ENCODE assay signal across 14 cellular contexts in the genomic region with DNA sequence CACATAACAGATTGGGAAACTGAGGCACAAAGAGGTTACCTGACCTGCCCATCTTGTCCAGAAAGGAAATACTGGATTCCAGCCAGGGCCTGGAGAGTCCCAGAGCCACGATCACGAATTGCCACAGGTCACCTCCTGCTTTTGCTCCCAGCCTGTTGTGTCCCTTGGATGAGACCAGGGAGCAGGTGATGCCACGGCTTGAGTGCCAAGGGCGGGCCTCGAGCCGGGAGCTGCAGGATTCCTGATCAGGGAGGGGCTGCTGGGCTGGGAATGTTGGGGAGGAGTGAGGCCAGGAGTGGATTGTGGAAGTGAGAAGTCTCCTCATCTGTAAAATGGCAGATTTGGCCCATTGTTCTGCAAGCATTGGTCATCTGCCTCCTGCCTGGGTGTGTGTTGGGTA. TPM values are rescaled to one million over a fixed set of nuclear protein-coding genes. Genes with fewer than 3 reads are reported as not detected.
A peak's percentile ranks its signal among the peaks of the same experiment; 100 is the strongest.
DNase-seq lines count a peak whose midpoint lies in the region; ATAC-seq, FAIRE-seq and TF ChIP-seq lines count a peak whose summit lies in the region.
"Had no signal": no experiment of that assay in that cellular context is flagged by ENCODE, and none has a peak within 500 bp of the region (broad histone marks: within the 10 kb centered on the region; RNA-seq: fewer than 3 reads in every experiment).

No MANE protein-coding gene starts in this region.

- H3K36me3 ChIP-seq in SK-N-SH (replicated peaks in 1 of 2; ENCODE audit: control insufficient read depth in 1 of 2, insufficient read depth in 2 of 2, low read length in 1 of 2) = no peaks in the 10 kb centered on the region

- H3K36me3 Mint-ChIP-seq in central memory CD8-positive, alpha-beta T cell (ENCODE audit: insufficient read depth) = peaks cover 26% of the 10 kb centered on the region

- H3K4me1 Mint-ChIP-seq in central memory CD8-positive, alpha-beta T cell = peaks cover 66% of the 10 kb centered on the region

- no peak for FAIRE-seq in urothelium cell line (lab: Jason Lieb, UNC)
- FAIRE-seq: endothelial cell of umbilical vein, GM12892 had no signal

- TF ChIP-seq RAD21 in SK-N-SH (IDR thresholded peaks at IDR 0.05; ENCODE audit: low read length) = no peak

- no peaks in the 10 kb centered on the region for H3K9me3 ChIP-seq in SK-N-SH

- no peak overlapping the region for H3K9ac ChIP-seq in SK-N-SH

- CTCF ChIA-PET in SK-N-SH (lab: Yijun Ruan, JAX) = interaction anchor here (0.6 kb wide), 1 partner anchor 19 kb away, joined by 3 read pairs; no protein-coding TSS in a partner anchor

- no peak overlapping the region for H3K4me2 ChIP-seq in SK-N-SH

- H3K79me2 ChIP-seq in SK-N-SH (ENCODE audit: insufficient read depth) = peaks cover 97% of the 10 kb centered on the region

- TF ChIP-seq EP300 in SK-N-SH (IDR thresholded peaks at IDR 0.05; ENCODE audit: borderline replicate concordance in 1 of 2, low read depth in 1 of 2, low read length in 1 of 2) = no peak

- peaks cover 6% of the 10 kb centered on the region for H3F3A ChIP-seq in SK-N-SH (replicated peaks; ENCODE audit: insufficient read depth)

- peaks cover 9 to 38% of the 10 kb centered on the region in 2 experiments; a peak in 3 of 4 replicates for H3K4me1 ChIP-seq in SK-N-SH (ENCODE audit: control insufficient read depth in 1 of 2, insufficient read depth in 2 of 2, low read depth in 1 of 2, low read length in 1 of 2)

- TF ChIP-seq CTCF in SK-N-SH (IDR thresholded peaks at IDR 0.05) = no peak

- H3K27ac Mint-ChIP-seq in central memory CD8-positive, alpha-beta T cell (ENCODE audit: low read depth) = peak overlapping the region; percentile 85

- no peaks in the 10 kb centered on the region for H3K27me3 ChIP-seq in SK-N-SH (ENCODE audit: insufficient read depth)

- no peaks in the 10 kb centered on the region for H3K9me2 ChIP-seq in SK-N-SH

- H3K9me3 Mint-ChIP-seq in central memory CD8-positive, alpha-beta T cell = no peaks in the 10 kb centered on the region

- peaks cover 98% of the 10 kb centered on the region for H4K20me1 ChIP-seq in SK-N-SH (ENCODE audit: insufficient read depth)

- 87% methylated on average over 6 of the region's 6 CpGs for WGBS in SK-N-SH (ENCODE audit: low lambda C conversion rate)

- ATAC-seq in left ventricle myocardium superior (no peak), left cardiac atrium (no peak), GM18907 (IDR thresholded peaks at IDR 0.05; ENCODE audit: unreplicated experiment) (no peak)
- no peak for ATAC-seq in central memory CD8-positive, alpha-beta T cell (replicated peaks; ENCODE audit: extremely low read depth, poor library complexity, severe bottlenecking)

- DNase-seq in left ventricle myocardium superior (peak; percentile 53), left cardiac atrium (no peak), mucosa of gallbladder (ENCODE audit: low spot score) (peak; percentile 76), urothelium cell line (ENCODE audit: low spot score) (peak; percentile 22), SK-N-SH (no peak), middle frontal gyrus (ENCODE audit: extremely low spot score, low spot score) (no peak)
- no peak for DNase-seq in central memory CD8-positive, alpha-beta T cell (ENCODE audit: low spot score in 2 of 2)
- DNase-seq: COR-L47; islet precursor cell; NK-92 treated with Interleukin-12 subunit alpha and Interleukin-12 subunit beta, amount 100 ng/mL, for 24 hours; T1000 had no signal

- H2AFZ ChIP-seq in SK-N-SH (ENCODE audit: low read depth) = no peak overlapping the region

- no peak overlapping the region for H3K27ac ChIP-seq in SK-N-SH (ENCODE audit: low read depth in 2 of 2, low read length in 1 of 2)

- H3K4me3 ChIP-seq in SK-N-SH (ENCODE audit: low read depth in 2 of 2, low read length in 1 of 2) = no peak overlapping the region

- peak overlapping the region; percentile 64 for H3K4me3 Mint-ChIP-seq in central memory CD8-positive, alpha-beta T cell

- no peaks in the 10 kb centered on the region for H3K27me3 Mint-ChIP-seq in central memory CD8-positive, alpha-beta T cell

- intact Hi-C loops in left ventricle myocardium superior (cut with micrococcal nuclease) (no loop called here), left cardiac atrium (cut with DNase I) (no loop called here)

- POLR2A ChIA-PET in SK-N-SH (lab: Yijun Ruan, JAX) = no interaction called here

TF ChIP-seq in SK-N-SH, 30 proteins besides CTCF, POLR2A, EP300 and RAD21:
- TF ChIP-seq FOXJ3 (CRISPR knock-in tag; IDR thresholded peaks at IDR 0.05) = no peak

RNA-seq across cellular contexts. Expression of gene DNM2, which starts 29.4 kb away (rescaled TPM):
- total RNA-seq in left ventricle myocardium superior (201 TPM), left cardiac atrium (100 to 1,000 TPM; 125 to 186 TPM), mucosa of gallbladder (227 TPM)
- polyA plus RNA-seq in SK-N-SH (2012; rRNA removed) = 52.5 and 53.6 TPM in 2 replicates
- polyA plus RNA-seq in SK-N-SH (2012; cell fraction: cytosol; rRNA removed) = 20.5 and 31.8 TPM in 2 replicates
- 159 and 212 TPM in 2 replicates for polyA plus RNA-seq in SK-N-SH (2012; cell fraction: nucleus; rRNA removed)

RNA-seq across cellular contexts. Expression of gene QTRT1, which starts 46.0 kb away (rescaled TPM):
- total RNA-seq in left ventricle myocardium superior (29.1 TPM), left cardiac atrium (10 to 100 TPM; 24.7 to 28.2 TPM), mucosa of gallbladder (48.2 TPM)
- polyA plus RNA-seq in SK-N-SH (2012; rRNA removed) = 108 and 115 TPM in 2 replicates
- polyA plus RNA-seq in SK-N-SH (2012; cell fraction: cytosol; rRNA removed) = 28.1 and 48.7 TPM in 2 replicates
- polyA plus RNA-seq in SK-N-SH (2012; cell fraction: nucleus; rRNA removed) = 464 and 520 TPM in 2 replicates

Comparison
In these comparisons a context has a peak if more than half of its experiments do, and no peak if none do; other contexts are left out.
1. DNase-seq: peak in left ventricle myocardium superior (single experiment), mucosa of gallbladder (single experiment) and urothelium cell line (single experiment); none in left cardiac atrium (single experiment), central memory CD8-positive, alpha-beta T cell (0 of 2), SK-N-SH (single experiment) and middle frontal gyrus (single experiment).